Comparison of ENCODE assay signal across 1 cellular context in the genomic region with DNA sequence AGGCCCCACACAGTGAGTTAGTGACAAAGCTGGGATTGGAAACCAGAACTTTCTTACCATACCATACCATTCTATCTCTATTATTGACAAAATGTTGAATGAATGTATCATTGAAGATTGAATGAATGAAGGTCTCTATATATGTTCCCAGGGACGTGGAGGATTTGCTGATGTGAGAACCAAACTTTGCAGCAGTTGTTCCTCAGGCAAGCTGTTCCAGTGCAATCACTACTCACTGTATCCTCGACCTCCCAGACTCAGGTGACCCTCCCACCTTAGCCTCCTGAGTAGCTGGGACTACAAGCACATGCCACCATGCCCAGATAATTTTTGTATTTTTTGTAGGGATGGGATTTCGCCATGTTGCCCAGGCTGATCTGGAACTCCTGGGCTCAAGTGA.
TF ChIP-seq lines count a peak whose summit lies in the region.

No MANE protein-coding gene starts in this region.

TF ChIP-seq in GM12878, 131 proteins besides CTCF, POLR2A, EP300 and RAD21:
- TF ChIP-seq RFX5 (IDR thresholded peaks at IDR 0.05; ENCODE audit: low read depth, low read length) (no peak), DPF2 (IDR thresholded peaks at IDR 0.05) (no peak), MTA2 (IDR thresholded peaks at IDR 0.05; ENCODE audit: low read depth) (no peak), MYB (IDR thresholded peaks at IDR 0.05; ENCODE audit: borderline replicate concordance, low read depth, low read length) (no peak), MEF2B (IDR thresholded peaks at IDR 0.05; ENCODE audit: partially characterized antibody, poor library complexity, severe bottlenecking) (no peak), SREBF2 (IDR thresholded peaks at IDR 0.05; ENCODE audit: low read length) (no peak), POLR2AphosphoS2 (IDR thresholded peaks at IDR 0.05; ENCODE audit: low read depth, low read length) (no peak)
- TF ChIP-seq, protein P1, sequence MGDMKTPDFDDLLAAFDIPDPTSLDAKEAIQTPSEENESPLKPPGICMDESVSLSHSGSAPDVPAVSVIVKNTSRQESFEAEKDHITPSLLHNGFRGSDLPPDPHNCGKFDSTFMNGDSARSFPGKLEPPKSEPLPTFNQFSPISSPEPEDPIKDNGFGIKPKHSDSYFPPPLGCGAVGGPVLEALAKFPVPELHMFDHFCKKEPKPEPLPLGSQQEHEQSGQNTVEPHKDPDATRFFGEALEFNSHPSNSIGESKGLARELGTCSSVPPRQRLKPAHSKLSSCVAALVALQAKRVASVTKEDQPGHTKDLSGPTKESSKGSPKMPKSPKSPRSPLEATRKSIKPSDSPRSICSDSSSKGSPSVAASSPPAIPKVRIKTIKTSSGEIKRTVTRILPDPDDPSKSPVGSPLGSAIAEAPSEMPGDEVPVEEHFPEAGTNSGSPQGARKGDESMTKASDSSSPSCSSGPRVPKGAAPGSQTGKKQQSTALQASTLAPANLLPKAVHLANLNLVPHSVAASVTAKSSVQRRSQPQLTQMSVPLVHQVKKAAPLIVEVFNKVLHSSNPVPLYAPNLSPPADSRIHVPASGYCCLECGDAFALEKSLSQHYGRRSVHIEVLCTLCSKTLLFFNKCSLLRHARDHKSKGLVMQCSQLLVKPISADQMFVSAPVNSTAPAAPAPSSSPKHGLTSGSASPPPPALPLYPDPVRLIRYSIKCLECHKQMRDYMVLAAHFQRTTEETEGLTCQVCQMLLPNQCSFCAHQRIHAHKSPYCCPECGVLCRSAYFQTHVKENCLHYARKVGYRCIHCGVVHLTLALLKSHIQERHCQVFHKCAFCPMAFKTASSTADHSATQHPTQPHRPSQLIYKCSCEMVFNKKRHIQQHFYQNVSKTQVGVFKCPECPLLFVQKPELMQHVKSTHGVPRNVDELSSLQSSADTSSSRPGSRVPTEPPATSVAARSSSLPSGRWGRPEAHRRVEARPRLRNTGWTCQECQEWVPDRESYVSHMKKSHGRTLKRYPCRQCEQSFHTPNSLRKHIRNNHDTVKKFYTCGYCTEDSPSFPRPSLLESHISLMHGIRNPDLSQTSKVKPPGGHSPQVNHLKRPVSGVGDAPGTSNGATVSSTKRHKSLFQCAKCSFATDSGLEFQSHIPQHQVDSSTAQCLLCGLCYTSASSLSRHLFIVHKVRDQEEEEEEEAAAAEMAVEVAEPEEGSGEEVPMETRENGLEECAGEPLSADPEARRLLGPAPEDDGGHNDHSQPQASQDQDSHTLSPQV (IDR thresholded peaks at IDR 0.05) = no peak
- TF ChIP-seq, protein P2, sequence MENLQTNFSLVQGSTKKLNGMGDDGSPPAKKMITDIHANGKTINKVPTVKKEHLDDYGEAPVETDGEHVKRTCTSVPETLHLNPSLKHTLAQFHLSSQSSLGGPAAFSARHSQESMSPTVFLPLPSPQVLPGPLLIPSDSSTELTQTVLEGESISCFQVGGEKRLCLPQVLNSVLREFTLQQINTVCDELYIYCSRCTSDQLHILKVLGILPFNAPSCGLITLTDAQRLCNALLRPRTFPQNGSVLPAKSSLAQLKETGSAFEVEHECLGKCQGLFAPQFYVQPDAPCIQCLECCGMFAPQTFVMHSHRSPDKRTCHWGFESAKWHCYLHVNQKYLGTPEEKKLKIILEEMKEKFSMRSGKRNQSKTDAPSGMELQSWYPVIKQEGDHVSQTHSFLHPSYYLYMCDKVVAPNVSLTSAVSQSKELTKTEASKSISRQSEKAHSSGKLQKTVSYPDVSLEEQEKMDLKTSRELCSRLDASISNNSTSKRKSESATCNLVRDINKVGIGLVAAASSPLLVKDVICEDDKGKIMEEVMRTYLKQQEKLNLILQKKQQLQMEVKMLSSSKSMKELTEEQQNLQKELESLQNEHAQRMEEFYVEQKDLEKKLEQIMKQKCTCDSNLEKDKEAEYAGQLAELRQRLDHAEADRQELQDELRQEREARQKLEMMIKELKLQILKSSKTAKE (IDR thresholded peaks at IDR 0.05; ENCODE audit: low read depth, poor library complexity, severe bottlenecking) = no peak
- TF ChIP-seq, protein P3, sequence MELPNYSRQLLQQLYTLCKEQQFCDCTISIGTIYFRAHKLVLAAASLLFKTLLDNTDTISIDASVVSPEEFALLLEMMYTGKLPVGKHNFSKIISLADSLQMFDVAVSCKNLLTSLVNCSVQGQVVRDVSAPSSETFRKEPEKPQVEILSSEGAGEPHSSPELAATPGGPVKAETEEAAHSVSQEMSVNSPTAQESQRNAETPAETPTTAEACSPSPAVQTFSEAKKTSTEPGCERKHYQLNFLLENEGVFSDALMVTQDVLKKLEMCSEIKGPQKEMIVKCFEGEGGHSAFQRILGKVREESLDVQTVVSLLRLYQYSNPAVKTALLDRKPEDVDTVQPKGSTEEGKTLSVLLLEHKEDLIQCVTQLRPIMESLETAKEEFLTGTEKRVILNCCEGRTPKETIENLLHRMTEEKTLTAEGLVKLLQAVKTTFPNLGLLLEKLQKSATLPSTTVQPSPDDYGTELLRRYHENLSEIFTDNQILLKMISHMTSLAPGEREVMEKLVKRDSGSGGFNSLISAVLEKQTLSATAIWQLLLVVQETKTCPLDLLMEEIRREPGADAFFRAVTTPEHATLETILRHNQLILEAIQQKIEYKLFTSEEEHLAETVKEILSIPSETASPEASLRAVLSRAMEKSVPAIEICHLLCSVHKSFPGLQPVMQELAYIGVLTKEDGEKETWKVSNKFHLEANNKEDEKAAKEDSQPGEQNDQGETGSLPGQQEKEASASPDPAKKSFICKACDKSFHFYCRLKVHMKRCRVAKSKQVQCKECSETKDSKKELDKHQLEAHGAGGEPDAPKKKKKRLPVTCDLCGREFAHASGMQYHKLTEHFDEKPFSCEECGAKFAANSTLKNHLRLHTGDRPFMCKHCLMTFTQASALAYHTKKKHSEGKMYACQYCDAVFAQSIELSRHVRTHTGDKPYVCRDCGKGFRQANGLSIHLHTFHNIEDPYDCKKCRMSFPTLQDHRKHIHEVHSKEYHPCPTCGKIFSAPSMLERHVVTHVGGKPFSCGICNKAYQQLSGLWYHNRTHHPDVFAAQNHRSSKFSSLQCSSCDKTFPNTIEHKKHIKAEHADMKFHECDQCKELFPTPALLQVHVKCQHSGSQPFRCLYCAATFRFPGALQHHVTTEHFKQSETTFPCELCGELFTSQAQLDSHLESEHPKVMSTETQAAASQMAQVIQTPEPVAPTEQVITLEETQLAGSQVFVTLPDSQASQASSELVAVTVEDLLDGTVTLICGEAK (IDR thresholded peaks at IDR 0.05; ENCODE audit: borderline replicate concordance) = no peak
